ENCODE assay signal across 12 cellular contexts in the genomic region with DNA sequence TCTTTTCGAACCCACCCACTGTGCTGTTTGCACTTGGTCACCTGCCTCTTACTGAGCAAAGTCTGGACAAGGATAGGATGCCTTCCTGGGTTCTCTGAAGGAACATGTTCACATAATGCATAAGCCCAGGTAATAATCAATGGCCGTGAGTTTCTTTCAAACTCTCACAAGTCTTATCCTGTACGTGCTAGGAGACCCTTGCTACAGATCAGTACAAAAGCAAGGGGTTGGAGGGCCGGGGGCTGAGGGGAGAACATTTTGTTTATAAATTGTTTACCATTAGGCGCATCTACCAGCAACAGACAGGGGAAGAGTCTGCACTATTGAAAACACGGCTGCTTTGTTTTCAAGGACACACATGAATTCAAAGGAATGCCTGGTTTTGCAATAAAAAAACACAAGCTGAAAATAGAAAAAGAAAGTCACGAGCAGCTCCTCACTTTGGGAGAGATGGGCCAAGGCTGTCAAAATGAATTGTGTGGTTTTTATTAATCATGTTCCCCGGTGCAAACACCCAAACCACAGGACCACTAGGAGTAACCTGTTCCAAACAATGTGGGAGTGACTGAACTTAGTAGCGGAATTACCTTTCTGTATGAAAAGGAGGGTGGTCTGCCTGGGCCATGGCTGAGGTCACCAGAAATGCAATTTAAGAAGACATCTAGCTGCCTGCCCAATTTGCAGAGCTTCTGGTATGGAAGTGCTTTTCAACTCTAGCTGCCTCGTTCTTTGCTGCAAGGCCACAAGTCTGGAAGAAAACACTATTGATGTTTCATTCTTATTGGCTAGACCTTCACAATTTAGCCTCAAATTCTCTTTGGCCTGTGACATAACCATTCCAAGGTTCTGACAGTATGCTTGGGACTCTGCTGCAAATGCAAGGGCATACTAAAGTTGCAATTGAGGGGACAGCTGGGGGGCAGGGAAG.
DNase-seq lines count a peak whose midpoint lies in the region; ATAC-seq and TF ChIP-seq lines count a peak whose summit lies in the region.
"Had no signal": no experiment of that assay in that cellular context is flagged by ENCODE, and none has a peak within 500 bp of the region (broad histone marks: within the 10 kb centered on the region; RNA-seq: fewer than 3 reads in every experiment).

No MANE protein-coding gene starts in this region.

- H3K27me3 ChIP-seq in muscle layer of colon (ENCODE audit: control insufficient read depth in 1 of 2, insufficient read depth in 2 of 2, low read length in 2 of 2), result no peaks in the 10 kb centered on the region

- no peak for TF ChIP-seq CTCF in CD14-positive monocyte (IDR thresholded peaks at IDR 0.05)

- intact Hi-C loops in Right ventricle myocardium superior (cut with DNase I), result no loop called here
- intact Hi-C loops in cardiac septum (cut with DNase I), result loop anchor here (10.0 kb wide), 1 partner anchor 169 kb away; no protein-coding TSS in a partner anchor
- intact Hi-C loops in CD14-positive monocyte (cut with micrococcal nuclease), result no loop called here

- peaks cover 51% of the 10 kb centered on the region for H3K4me1 ChIP-seq in muscle layer of colon (ENCODE audit: insufficient read depth, low read length)

- DNase-seq in Right ventricle myocardium superior (no peak), cardiac septum (ENCODE audit: low spot score) (no peak), epidermal melanocyte (ENCODE audit: insufficient read length, low spot score) (peak; percentile 45), Kasumi-1 (lab: John Stamatoyannopoulos, UW) (no peak), CD14-positive monocyte (ENCODE audit: low spot score) (no peak), SIG-M5 (lab: John Stamatoyannopoulos, UW) (no peak), midbrain (lab: John Stamatoyannopoulos, UW) (no peak)
- DNase-seq: activated CD4-positive, CD25-positive, alpha-beta regulatory T cell treated with anti-CD3 and anti-CD28 coated beads, Interleukin-2, amount 50 U/mL, for 72 hours; NCI-H526 had no signal

- H3K36me3 Mint-ChIP-seq in CD14-positive monocyte, result no peaks in the 10 kb centered on the region
- H3K36me3 Mint-ChIP-seq: memory B cell had no signal

- ATAC-seq in Right ventricle myocardium superior (ENCODE audit: poor library complexity), result peak; percentile 64

- H3K36me3 ChIP-seq in muscle layer of colon (ENCODE audit: insufficient read depth, low read length), result no peaks in the 10 kb centered on the region

- no peaks in the 10 kb centered on the region for H3K9me3 ChIP-seq in muscle layer of colon (ENCODE audit: low read length)

- H3K27me3 Mint-ChIP-seq in CD14-positive monocyte (ENCODE audit: low read depth in 3 of 3), result peaks cover 0 to 2% (median 1%) of the 10 kb centered on the region in 3 donors

- H3K4me1 Mint-ChIP-seq in CD14-positive monocyte, result no peaks in the 10 kb centered on the region
- H3K4me1 Mint-ChIP-seq: memory B cell had no signal

- H3K27ac ChIP-seq in muscle layer of colon (ENCODE audit: low read depth, low read length), result no peak overlapping the region

- peak overlapping the region; percentile 7 to 15 for H3K4me3 ChIP-seq in muscle layer of colon (ENCODE audit: low read depth in 1 of 2, low read length in 2 of 2)

- H3K9me3 Mint-ChIP-seq in CD14-positive monocyte, result peaks cover 0 to 3% (median 0%) of the 10 kb centered on the region in 7 donors
- H3K9me3 Mint-ChIP-seq: memory B cell had no signal

- H3K27ac Mint-ChIP-seq in CD14-positive monocyte, result no peak overlapping the region
- H3K27ac Mint-ChIP-seq: memory B cell, progenitor cell of endocrine pancreas had no signal

- H3K9ac ChIP-seq in muscle layer of colon (ENCODE audit: low read length), result no peak overlapping the region

- H3K4me3 Mint-ChIP-seq in CD14-positive monocyte, result no peak overlapping the region
- H3K4me3 Mint-ChIP-seq: memory B cell had no signal
